Comparison of ENCODE assay signal across 8 cellular contexts in the genomic region with DNA sequence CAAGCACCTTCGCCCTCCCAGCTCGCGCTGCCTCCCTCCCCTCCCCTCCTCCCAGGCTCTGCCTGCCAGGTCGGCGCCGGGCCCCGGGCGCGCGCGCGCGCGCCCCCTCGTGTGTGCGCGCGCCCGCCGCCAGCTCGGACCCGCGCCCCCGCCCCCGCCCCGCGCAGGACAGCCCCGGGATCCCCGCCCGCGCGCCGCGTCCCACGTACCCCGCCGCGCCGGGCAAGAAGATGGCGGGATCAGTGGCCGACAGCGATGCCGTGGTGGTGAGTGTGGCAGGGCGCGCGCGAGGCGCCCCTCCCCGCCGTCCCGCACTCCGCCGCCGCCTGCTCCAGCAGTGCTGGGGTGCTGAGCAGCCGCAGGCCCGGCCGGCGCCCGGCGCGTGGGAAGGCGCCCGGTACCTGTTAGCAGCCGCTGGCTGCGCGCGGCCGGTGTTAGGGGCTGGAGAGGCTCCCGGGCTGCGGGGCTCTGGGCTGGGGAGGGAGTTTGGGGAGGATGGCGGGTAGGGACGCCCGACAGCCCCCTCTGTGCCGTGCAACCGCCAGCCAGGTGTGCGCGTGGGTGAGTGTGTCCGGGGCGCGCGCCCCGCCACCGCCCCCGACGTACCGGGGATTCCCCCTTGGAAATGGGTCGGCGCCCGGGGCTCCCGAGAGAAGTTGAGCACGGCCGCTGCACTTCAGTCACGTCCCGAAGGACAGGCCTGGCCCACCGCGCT. TPM values are rescaled to one million over a fixed set of nuclear protein-coding genes. Genes with fewer than 3 reads are reported as not detected.
A peak's percentile ranks its signal among the peaks of the same experiment; 100 is the strongest.
DNase-seq lines count a peak whose midpoint lies in the region; ATAC-seq and TF ChIP-seq lines count a peak whose summit lies in the region.

No MANE protein-coding gene starts in this region.

- H3K27ac ChIP-seq in adrenal gland = peak overlapping the region in 4 of 5 donors; percentile 94 to 97 (median 96)
- H3K27ac ChIP-seq in heart right ventricle = peak overlapping the region; percentile 89 to 98 (median 94)
- peak overlapping the region; percentile 97 to 98 for H3K27ac ChIP-seq in aorta (ENCODE audit: low read depth in 1 of 2, low read length in 2 of 2)

- H3K4me3 ChIP-seq in adrenal gland (peak overlapping the region; percentile 5 to 89 (median 34)), heart right ventricle (peak overlapping the region; percentile 73 to 89 (median 81)), aorta (ENCODE audit: low read length in 2 of 2) (peak overlapping the region; percentile 57 to 85)

- peak overlapping the region; percentile 74 to 82 for H3K4me3 Mint-ChIP-seq in CD14-positive monocyte

- no peak for TF ChIP-seq POLR2A in adrenal gland (IDR thresholded peaks at IDR 0.05)

- H3K36me3 Mint-ChIP-seq in CD14-positive monocyte = peaks cover 3 to 5% of the 10 kb centered on the region in 2 donors

- peaks cover 15% of the 10 kb centered on the region for H3K4me1 Mint-ChIP-seq in CD14-positive monocyte

- peaks cover 22 to 30% (median 27%) of the 10 kb centered on the region in 3 donors for H3K27me3 Mint-ChIP-seq in CD14-positive monocyte (ENCODE audit: low read depth in 3 of 3)

- DNase-seq in CD14-positive monocyte (ENCODE audit: low spot score) (no peak), GM19240 (ENCODE audit: insufficient read length, low spot score) (peak; percentile 72), adrenal gland (peak; percentile 33 to 75 (median 66)), heart right ventricle (peak; percentile 59 to 61), pons (ENCODE audit: low spot score) (peak; percentile 39), aorta (peak; percentile 71 to 84)

- H3K27ac Mint-ChIP-seq in CD14-positive monocyte = no peak overlapping the region

- H3K27me3 ChIP-seq in adrenal gland (no peaks in the 10 kb centered on the region), heart right ventricle (peaks cover 0 to 10% (median 0%) of the 10 kb centered on the region in 7 donors), aorta (ENCODE audit: control insufficient read depth in 1 of 2, insufficient read depth in 2 of 2, low read length in 1 of 2) (no peaks in the 10 kb centered on the region)

- H3K9me3 ChIP-seq in adrenal gland (replicated peaks in 1 of 3) = no peaks in the 10 kb centered on the region
- no peaks in the 10 kb centered on the region for H3K9me3 ChIP-seq in heart right ventricle
- H3K9me3 ChIP-seq in aorta (ENCODE audit: control insufficient read depth, low read length) = no peaks in the 10 kb centered on the region

- intact Hi-C loops in CD14-positive monocyte (cut with micrococcal nuclease) = no loop called here
- intact Hi-C loops in adrenal gland (cut with DNase I) = no loop called here
- intact Hi-C loops in heart right ventricle (cut with DNase I) = loop anchor here in 6 of 10 donors (2.0 to 10.0 kb wide), 3 partner anchors 50 to 52 kb away; no protein-coding TSS in a partner anchor
- intact Hi-C loops in aorta (cut with DNase I) = loop anchor here (1.0 to 10.0 kb wide), 7 partner anchors 33 to 124 kb away; no protein-coding TSS in a partner anchor

- TF ChIP-seq CTCF in CD14-positive monocyte (IDR thresholded peaks at IDR 0.05) (no peak), adrenal gland (IDR thresholded peaks at IDR 0.05) (peak in 1 of 6 experiments; percentile 2), heart right ventricle (IDR thresholded peaks at IDR 0.05) (no peak)

- H3K36me3 ChIP-seq in adrenal gland (replicated peaks in 1 of 2) (peaks cover 0 to 30% of the 10 kb centered on the region in 2 donors), heart right ventricle (peaks cover 0 to 35% (median 11%) of the 10 kb centered on the region in 9 donors), aorta (ENCODE audit: control insufficient read depth in 1 of 2, insufficient read depth in 2 of 2, low read length in 1 of 2) (peaks cover 2 to 3% of the 10 kb centered on the region in 2 donors)

- H3K4me1 ChIP-seq in adrenal gland (replicated peaks in 1 of 2) (peaks cover 12 to 29% of the 10 kb centered on the region in 2 donors), heart right ventricle (peaks cover 0 to 41% (median 27%) of the 10 kb centered on the region in 9 donors), aorta (ENCODE audit: control insufficient read depth in 1 of 2, insufficient read depth in 2 of 2, low read length in 2 of 2) (no peaks in the 10 kb centered on the region)

- peaks cover 0 to 8% (median 0%) of the 10 kb centered on the region in 7 donors for H3K9me3 Mint-ChIP-seq in CD14-positive monocyte

- ATAC-seq in HG03442 (IDR thresholded peaks at IDR 0.05; ENCODE audit: unreplicated experiment) (peak; percentile 65), SK-N-SH treated with all-trans-retinoic acid at 6 μM for 48 hours (peak; percentile 72), heart right ventricle (peak; percentile 47 to 84 (median 66)), aorta (ENCODE audit: low FRiP score) (peak; percentile 85)

- 1% methylated on average over 79 to 95 of the region's 96 CpGs; no CpG with 5 or more reads in 2 of the 4 donors for WGBS in adrenal gland, 4 donors
- 1% methylated on average over 71 to 96 of the region's 96 CpGs for WGBS in heart right ventricle, 2 donors
- 1% methylated on average over 63 to 96 of the region's 96 CpGs for WGBS in aorta, 2 donors

TF ChIP-seq in SK-N-SH treated with all-trans-retinoic acid at 6 μM for 48 hours, 23 proteins besides CTCF, POLR2A, EP300 and RAD21:
- TF ChIP-seq, protein P1, sequence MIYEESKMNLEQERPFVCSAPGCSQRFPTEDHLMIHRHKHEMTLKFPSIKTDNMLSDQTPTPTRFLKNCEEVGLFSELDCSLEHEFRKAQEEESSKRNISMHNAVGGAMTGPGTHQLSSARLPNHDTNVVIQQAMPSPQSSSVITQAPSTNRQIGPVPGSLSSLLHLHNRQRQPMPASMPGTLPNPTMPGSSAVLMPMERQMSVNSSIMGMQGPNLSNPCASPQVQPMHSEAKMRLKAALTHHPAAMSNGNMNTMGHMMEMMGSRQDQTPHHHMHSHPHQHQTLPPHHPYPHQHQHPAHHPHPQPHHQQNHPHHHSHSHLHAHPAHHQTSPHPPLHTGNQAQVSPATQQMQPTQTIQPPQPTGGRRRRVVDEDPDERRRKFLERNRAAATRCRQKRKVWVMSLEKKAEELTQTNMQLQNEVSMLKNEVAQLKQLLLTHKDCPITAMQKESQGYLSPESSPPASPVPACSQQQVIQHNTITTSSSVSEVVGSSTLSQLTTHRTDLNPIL (CRISPR knock-in tag; IDR thresholded peaks at IDR 0.05; ENCODE audit: low read depth) = no peak
- TF ChIP-seq ZNF565 (CRISPR knock-in tag; conservative IDR thresholded peaks at IDR 0.05; ENCODE audit: low read depth) (no peak), ESRRG (CRISPR knock-in tag; IDR thresholded peaks at IDR 0.05) (no peak), ZFP30 (CRISPR knock-in tag; IDR thresholded peaks at IDR 0.05) (no peak), OSR1 (CRISPR knock-in tag; IDR thresholded peaks at IDR 0.05) (no peak)
TF ChIP-seq in SK-N-SH treated with all-trans-retinoic acid at 6 μM for 48 hours: peak in this region for 0.

RNA-seq across cellular contexts. Expression of a gene that starts 0.5 kb away (rescaled TPM):
- polyA plus RNA-seq in CD14-positive monocyte (under 1 TPM; 0.22 to 0.30 TPM), adrenal gland (10 to 100 TPM; 13.4 to 60.0 (median 16.9) TPM), heart right ventricle (1 to 10 TPM; 5.8 to 9.4 TPM), aorta (10 to 100 TPM; 19.1 to 19.8 TPM)
- total RNA-seq in adrenal gland (10 to 100 TPM; 20.6 to 79.5 (median 31.3) TPM), heart right ventricle (10 to 100 TPM in 7 of 10 donors, 1 to 10 TPM in 3; 5.3 to 24.8 (median 12.3) TPM), aorta (10 to 100 TPM; 18.5 to 26.8 TPM)

Comparison
In these comparisons a context has a peak if more than half of its experiments do, and no peak if none do; other contexts are left out.
1. RNA of a gene that starts 0.5 kb away (polyA plus RNA-seq): 19.1 to 19.8 TPM in aorta, 13.4 to 60.0 TPM in adrenal gland and 5.8 to 9.4 TPM in heart right ventricle; 0.22 to 0.30 TPM in CD14-positive monocyte; every median in the first group is over 4 times any median in the second.
2. intact Hi-C loops: an anchor here in heart right ventricle (2.0 to 10.0 kb wide) and aorta (1.0 to 10.0 kb wide); none called in CD14-positive monocyte and adrenal gland.
3. Peak in every context shown above with its lines, with median percentiles within 50 percentile points of each other: ATAC-seq, H3K27ac ChIP-seq and H3K4me3 ChIP-seq.